31 cellular contexts compared by ENCODE assay signal in genomic region chr2:3046170-3046865, GRCh38.
"Had no signal": no experiment of that assay in that cellular context is flagged by ENCODE, and none has a peak within 500 bp of the region (broad histone marks: within the 10 kb centered on the region; RNA-seq: fewer than 3 reads in every experiment).

No MANE protein-coding gene starts in this region.

- H3K27me3 Mint-ChIP-seq: activated CD4-positive, alpha-beta memory T cell treated with anti-CD3 and anti-CD28 coated beads for 36 hours; activated CD4-positive, alpha-beta T cell treated with anti-CD3 and anti-CD28 coated beads for 36 hours; activated CD4-positive, alpha-beta T cell treated with anti-CD3 and anti-CD28 coated beads, Interleukin-2, amount 10 ng/mL, durations not matched to agents 24 days and 14 days; activated CD8-positive, alpha-beta memory T cell treated with anti-CD3 and anti-CD28 coated beads, Interleukin-2, amount 10 ng/mL, durations not matched to agents 7 days and 5 days; activated naive CD4-positive, alpha-beta T cell treated with anti-CD3 and anti-CD28 coated beads, Interleukin-2, amount 50 U/mL, for 24 hours; activated naive CD8-positive, alpha-beta T cell treated with anti-CD3 and anti-CD28 coated beads for 36 hours had no signal

- H3K27ac ChIP-seq: adrenal gland, body of pancreas, epithelial cell of prostate, esophagus squamous epithelium, heart left ventricle had no signal

- H3K9me3 Mint-ChIP-seq: activated CD4-positive, alpha-beta memory T cell treated with anti-CD3 and anti-CD28 coated beads for 36 hours; activated CD4-positive, alpha-beta T cell treated with anti-CD3 and anti-CD28 coated beads, Interleukin-2, amount 10 ng/mL, durations not matched to agents 24 days and 14 days; activated naive CD4-positive, alpha-beta T cell treated with anti-CD3 and anti-CD28 coated beads for 36 hours; activated naive CD4-positive, alpha-beta T cell treated with anti-CD3 and anti-CD28 coated beads, Interleukin-2, amount 50 U/mL, for 24 hours; activated naive CD8-positive, alpha-beta T cell treated with anti-CD3 and anti-CD28 coated beads for 36 hours; activated naive CD8-positive, alpha-beta T cell treated with anti-CD3 and anti-CD28 coated beads, Interleukin-2, amount 50 U/mL, for 24 hours; activated T-helper 1 cell treated with anti-CD3 and anti-CD28 coated beads, Interleukin-12 subunit alpha, Interleukin-12 subunit beta, Interleukin-2, Interleukin-4 antibody, amounts not matched to agents 30 ng/mL and 10 ng/mL and 1 ng/mL, durations not matched to agents 14 hours and 24 hours and 36 hours; activated T-helper 2 cell treated with anti-CD3 and anti-CD28 coated beads, Interferon-gamma antibody, Interleukin-2, Interleukin-4, amounts not matched to agents 10 μg/mL and 5 μg/mL and 100 μg/mL, durations not matched to agents 14 hours and 24 hours and 36 hours had no signal

- H3K36me3 ChIP-seq: adrenal gland, esophagus squamous epithelium, heart left ventricle had no signal

- ATAC-seq: activated CD4-positive, alpha-beta T cell treated with anti-CD3 and anti-CD28 coated beads for 36 hours; activated CD8-positive, alpha-beta memory T cell treated with anti-CD3 and anti-CD28 coated beads, Interleukin-2, amount 10 ng/mL, durations not matched to agents 7 days and 5 days; activated CD8-positive, alpha-beta T cell treated with anti-CD3 and anti-CD28 coated beads, Interleukin-2, amount 10 ng/mL, durations not matched to agents 7 days and 5 days; activated naive CD8-positive, alpha-beta T cell treated with anti-CD3 and anti-CD28 coated beads, Interleukin-2, amount 50 U/mL, for 24 hours; body of pancreas; heart left ventricle had no signal

- H3K4me3 Mint-ChIP-seq: activated CD4-positive, alpha-beta memory T cell treated with anti-CD3 and anti-CD28 coated beads for 36 hours; activated CD4-positive, alpha-beta T cell treated with anti-CD3 and anti-CD28 coated beads for 36 hours; activated CD4-positive, alpha-beta T cell treated with anti-CD3 and anti-CD28 coated beads, Interleukin-2, amount 10 ng/mL, durations not matched to agents 24 days and 14 days; activated CD8-positive, alpha-beta memory T cell treated with anti-CD3 and anti-CD28 coated beads, Interleukin-2, amount 10 ng/mL, durations not matched to agents 7 days and 5 days; activated CD8-positive, alpha-beta T cell treated with anti-CD3 and anti-CD28 coated beads, Interleukin-2, amount 10 ng/mL, durations not matched to agents 7 days and 5 days; activated naive CD4-positive, alpha-beta T cell treated with anti-CD3 and anti-CD28 coated beads for 36 hours; activated naive CD4-positive, alpha-beta T cell treated with anti-CD3 and anti-CD28 coated beads, Interleukin-2, amount 50 U/mL, for 24 hours; activated naive CD8-positive, alpha-beta T cell treated with anti-CD3 and anti-CD28 coated beads for 36 hours; activated naive CD8-positive, alpha-beta T cell treated with anti-CD3 and anti-CD28 coated beads, Interleukin-2, amount 50 U/mL, for 24 hours; activated T-helper 1 cell treated with anti-CD3 and anti-CD28 coated beads, Interleukin-12 subunit alpha, Interleukin-12 subunit beta, Interleukin-2, Interleukin-4 antibody, amounts not matched to agents 30 ng/mL and 10 ng/mL and 1 ng/mL, durations not matched to agents 14 hours and 24 hours and 36 hours had no signal

- DNase-seq: activated CD4-positive, alpha-beta memory T cell treated with anti-CD3 and anti-CD28 coated beads for 36 hours; activated CD4-positive, alpha-beta T cell treated with anti-CD3 and anti-CD28 coated beads for 36 hours; activated CD4-positive, alpha-beta T cell treated with anti-CD3 and anti-CD28 coated beads, Interleukin-2, amount 10 ng/mL, durations not matched to agents 24 days and 14 days; activated CD4-positive, CD25-positive, alpha-beta regulatory T cell; activated CD4-positive, CD25-positive, alpha-beta regulatory T cell treated with anti-CD3 and anti-CD28 coated beads, Interleukin-2, amount 50 U/mL, for 72 hours; activated CD8-positive, alpha-beta memory T cell treated with anti-CD3 and anti-CD28 coated beads, Interleukin-2, amount 10 ng/mL, durations not matched to agents 7 days and 5 days; activated CD8-positive, alpha-beta memory T cell treated with anti-CD3 and anti-CD28 coated beads, Interleukin-2, amount 50 U/mL, for 4 hours; activated CD8-positive, alpha-beta T cell treated with anti-CD3 and anti-CD28 coated beads, Interleukin-2, amount 10 ng/mL, durations not matched to agents 7 days and 5 days; activated effector memory CD4-positive, alpha-beta T cell treated with anti-CD3 and anti-CD28 coated beads, Interleukin-2, amount 50 U/mL, for 16 hours; activated naive CD4-positive, alpha-beta T cell treated with anti-CD3 and anti-CD28 coated beads for 36 hours; activated naive CD8-positive, alpha-beta T cell treated with anti-CD3 and anti-CD28 coated beads for 36 hours; activated naive CD8-positive, alpha-beta T cell treated with anti-CD3 and anti-CD28 coated beads, Interleukin-2, amount 50 U/mL, for 24 hours; activated T-cell treated with anti-CD3 and anti-CD28 coated beads, Interleukin-2, amount 50 U/mL, for 1 hour; activated T-cell treated with anti-CD3 and anti-CD28 coated beads, Interleukin-2, amount 50 U/mL, for 48 hours; amygdala; aorta; body of pancreas; caudate nucleus; effector CD8-positive, alpha-beta T cell; esophagus squamous epithelium; heart left ventricle; T-helper 2 cell had no signal

- H3K36me3 Mint-ChIP-seq: activated CD4-positive, alpha-beta memory T cell treated with anti-CD3 and anti-CD28 coated beads for 36 hours; activated CD8-positive, alpha-beta memory T cell treated with anti-CD3 and anti-CD28 coated beads, Interleukin-2, amount 10 ng/mL, durations not matched to agents 7 days and 5 days; activated naive CD4-positive, alpha-beta T cell treated with anti-CD3 and anti-CD28 coated beads, Interleukin-2, amount 50 U/mL, for 24 hours; activated naive CD8-positive, alpha-beta T cell treated with anti-CD3 and anti-CD28 coated beads for 36 hours had no signal

- H3K4me1 Mint-ChIP-seq: activated CD8-positive, alpha-beta memory T cell treated with anti-CD3 and anti-CD28 coated beads, Interleukin-2, amount 10 ng/mL, durations not matched to agents 7 days and 5 days; activated naive CD4-positive, alpha-beta T cell treated with anti-CD3 and anti-CD28 coated beads, Interleukin-2, amount 50 U/mL, for 24 hours; activated naive CD8-positive, alpha-beta T cell treated with anti-CD3 and anti-CD28 coated beads, Interleukin-2, amount 50 U/mL, for 24 hours had no signal

- H3K27ac Mint-ChIP-seq: activated CD4-positive, alpha-beta memory T cell treated with anti-CD3 and anti-CD28 coated beads for 36 hours; activated CD4-positive, alpha-beta T cell treated with anti-CD3 and anti-CD28 coated beads for 36 hours; activated CD4-positive, alpha-beta T cell treated with anti-CD3 and anti-CD28 coated beads, Interleukin-2, amount 10 ng/mL, durations not matched to agents 24 days and 14 days; activated CD8-positive, alpha-beta memory T cell treated with anti-CD3 and anti-CD28 coated beads, Interleukin-2, amount 10 ng/mL, durations not matched to agents 7 days and 5 days; activated CD8-positive, alpha-beta T cell treated with anti-CD3 and anti-CD28 coated beads, Interleukin-2, amount 10 ng/mL, durations not matched to agents 7 days and 5 days; activated naive CD4-positive, alpha-beta T cell treated with anti-CD3 and anti-CD28 coated beads for 36 hours; activated naive CD4-positive, alpha-beta T cell treated with anti-CD3 and anti-CD28 coated beads, Interleukin-2, amount 50 U/mL, for 24 hours; activated naive CD8-positive, alpha-beta T cell treated with anti-CD3 and anti-CD28 coated beads for 36 hours; activated naive CD8-positive, alpha-beta T cell treated with anti-CD3 and anti-CD28 coated beads, Interleukin-2, amount 50 U/mL, for 24 hours; activated T-helper 1 cell treated with anti-CD3 and anti-CD28 coated beads, Interleukin-12 subunit alpha, Interleukin-12 subunit beta, Interleukin-2, Interleukin-4 antibody, amounts not matched to agents 30 ng/mL and 10 ng/mL and 1 ng/mL, durations not matched to agents 14 hours and 24 hours and 36 hours; activated T-helper 2 cell treated with anti-CD3 and anti-CD28 coated beads, Interferon-gamma antibody, Interleukin-2, Interleukin-4, amounts not matched to agents 10 μg/mL and 5 μg/mL and 100 μg/mL, durations not matched to agents 14 hours and 24 hours and 36 hours had no signal

- H3K4me3 ChIP-seq: adrenal gland, body of pancreas, esophagus squamous epithelium, heart left ventricle had no signal

- H3K4me1 ChIP-seq: esophagus squamous epithelium had no signal

- FAIRE-seq: colon, endometrium, endothelial cell of umbilical vein, frontal cortex had no signal

- H3K27me3 ChIP-seq: adrenal gland, body of pancreas, esophagus squamous epithelium, heart left ventricle had no signal

- H3K9me3 ChIP-seq: adrenal gland, body of pancreas, esophagus squamous epithelium, heart left ventricle had no signal
